Comparison of ENCODE assay signal across 21 cellular contexts in the genomic region with DNA sequence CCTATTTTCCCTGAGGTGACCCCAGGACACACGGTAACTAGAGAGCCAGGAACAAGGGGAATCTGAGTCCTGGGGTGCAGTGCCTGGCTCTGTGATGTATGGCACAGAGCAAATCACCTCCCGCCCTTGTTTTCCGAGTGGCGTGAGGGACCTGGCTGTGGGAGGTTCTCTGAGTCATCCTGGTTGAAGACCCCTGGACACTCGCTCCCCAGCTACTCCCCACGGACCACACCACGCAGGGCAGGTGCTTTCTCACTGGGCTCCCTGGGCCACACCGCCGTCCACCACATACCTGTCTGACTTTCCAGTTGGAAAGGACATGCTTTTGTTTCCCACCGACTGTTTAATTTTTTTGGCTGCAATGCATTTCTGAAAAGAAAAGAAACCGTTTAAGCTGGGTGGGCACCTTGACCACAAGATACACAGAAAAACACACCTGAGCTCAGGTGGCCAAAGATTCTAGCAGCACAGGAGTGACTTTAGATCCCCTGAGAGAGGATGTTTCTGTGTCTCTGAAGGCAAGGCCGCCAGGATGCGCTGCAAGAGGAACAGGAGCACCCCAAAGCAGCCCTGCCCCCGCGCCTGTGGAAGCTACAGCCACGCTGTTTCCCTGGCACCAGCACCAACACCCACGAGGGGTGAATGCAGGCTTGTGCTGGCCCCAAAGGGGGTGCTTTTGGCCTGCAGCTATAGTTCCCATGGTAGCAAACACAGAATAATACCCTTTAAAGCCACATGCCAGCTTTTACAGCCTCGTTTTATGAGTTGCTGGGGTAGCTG. TPM values are rescaled to one million over a fixed set of nuclear protein-coding genes. Genes with fewer than 3 reads are reported as not detected.
A peak's percentile ranks its signal among the peaks of the same experiment; 100 is the strongest.
DNase-seq lines count a peak whose midpoint lies in the region; ATAC-seq and TF ChIP-seq lines count a peak whose summit lies in the region.
"Had no signal": no experiment of that assay in that cellular context is flagged by ENCODE, and none has a peak within 500 bp of the region (broad histone marks: within the 10 kb centered on the region; RNA-seq: fewer than 3 reads in every experiment).

No MANE protein-coding gene starts in this region.

- ATAC-seq in activated CD8-positive, alpha-beta T cell treated with anti-CD3 and anti-CD28 coated beads for 36 hours, result no peak
- ATAC-seq in activated CD8-positive, alpha-beta T cell treated with anti-CD3 and anti-CD28 coated beads, Interleukin-2, amount 10 ng/mL, durations not matched to agents 7 days and 5 days, result no peak
- no peak for ATAC-seq in activated naive CD8-positive, alpha-beta T cell treated with anti-CD3 and anti-CD28 coated beads, Interleukin-2, amount 50 U/mL, for 24 hours
- ATAC-seq in stimulated activated naive B cell treated with anti-CD40 and anti-IgM and Interleukin-4, amounts not matched to agents 10 μg/mL and 1 μg/mL and 100 μg/mL, for 72 hours (replicated peaks), result no peak

- no peak for DNase-seq in activated CD8-positive, alpha-beta T cell treated with anti-CD3 and anti-CD28 coated beads for 36 hours
- no peak for DNase-seq in activated CD8-positive, alpha-beta T cell treated with anti-CD3 and anti-CD28 coated beads, Interleukin-2, amount 10 ng/mL, durations not matched to agents 7 days and 5 days
- DNase-seq in activated naive CD8-positive, alpha-beta T cell treated with anti-CD3 and anti-CD28 coated beads, Interleukin-2, amount 50 U/mL, for 24 hours, result no peak
- DNase-seq in medulla oblongata (ENCODE audit: extremely low spot score) (peak; percentile 42), AG08396 (ENCODE audit: low spot score) (no peak), DMS114 treated with DMSO at 0.1 percent for 48 hours (lab: John Stamatoyannopoulos, UW; ENCODE audit: unreplicated experiment) (no peak), NCI-H446 (lab: John Stamatoyannopoulos, UW) (no peak)
- no peak for DNase-seq in stimulated activated naive B cell treated with anti-CD40 and anti-IgM and Interleukin-4, amounts not matched to agents 10 μg/mL and 1 μg/mL and 100 μg/mL, for 72 hours
- DNase-seq: AML-193; CD8-positive, alpha-beta memory T cell; MG63; NCI-H1417 treated with DMSO at 0.1 percent for 48 hours; NCI-H2107; PC-9; SHP77; stimulated activated CD8-positive, alpha-beta memory T cell treated with anti-CD3 and anti-CD28 coated beads, Interleukin-4, amount 100 ng/mL, for 48 hours had no signal

- H3K36me3 Mint-ChIP-seq in activated CD8-positive, alpha-beta T cell treated with anti-CD3 and anti-CD28 coated beads for 36 hours (ENCODE audit: low read depth), result peaks cover 70% of the 10 kb centered on the region
- H3K36me3 Mint-ChIP-seq in activated CD8-positive, alpha-beta T cell treated with anti-CD3 and anti-CD28 coated beads, Interleukin-2, amount 10 ng/mL, durations not matched to agents 7 days and 5 days (ENCODE audit: low read depth), result peaks cover 70% of the 10 kb centered on the region
- peaks cover 67% of the 10 kb centered on the region for H3K36me3 Mint-ChIP-seq in activated naive CD8-positive, alpha-beta T cell treated with anti-CD3 and anti-CD28 coated beads, Interleukin-2, amount 50 U/mL, for 24 hours (ENCODE audit: low read depth)
- H3K36me3 Mint-ChIP-seq in stimulated activated naive B cell treated with anti-CD40 and anti-IgM and Interleukin-4, amounts not matched to agents 10 μg/mL and 1 μg/mL and 100 μg/mL, for 72 hours, result peaks cover 46 to 63% of the 10 kb centered on the region in 2 donors

- H3K4me1 Mint-ChIP-seq in activated CD8-positive, alpha-beta T cell treated with anti-CD3 and anti-CD28 coated beads for 36 hours (ENCODE audit: low read depth), result peaks cover 22% of the 10 kb centered on the region
- H3K4me1 Mint-ChIP-seq in activated CD8-positive, alpha-beta T cell treated with anti-CD3 and anti-CD28 coated beads, Interleukin-2, amount 10 ng/mL, durations not matched to agents 7 days and 5 days (ENCODE audit: low read depth), result peaks cover 44% of the 10 kb centered on the region
- peaks cover 18% of the 10 kb centered on the region for H3K4me1 Mint-ChIP-seq in activated naive CD8-positive, alpha-beta T cell treated with anti-CD3 and anti-CD28 coated beads, Interleukin-2, amount 50 U/mL, for 24 hours
- H3K4me1 Mint-ChIP-seq in stimulated activated naive B cell treated with anti-CD40 and anti-IgM and Interleukin-4, amounts not matched to agents 10 μg/mL and 1 μg/mL and 100 μg/mL, for 72 hours, result peaks cover 11 to 12% of the 10 kb centered on the region in 2 donors
- H3K4me1 Mint-ChIP-seq: nephron had no signal

- H3K9me3 Mint-ChIP-seq in activated CD8-positive, alpha-beta T cell treated with anti-CD3 and anti-CD28 coated beads for 36 hours, result no peaks in the 10 kb centered on the region
- no peaks in the 10 kb centered on the region for H3K9me3 Mint-ChIP-seq in activated CD8-positive, alpha-beta T cell treated with anti-CD3 and anti-CD28 coated beads, Interleukin-2, amount 10 ng/mL, durations not matched to agents 7 days and 5 days (ENCODE audit: insufficient read depth)
- no peaks in the 10 kb centered on the region for H3K9me3 Mint-ChIP-seq in activated naive CD8-positive, alpha-beta T cell treated with anti-CD3 and anti-CD28 coated beads, Interleukin-2, amount 50 U/mL, for 24 hours
- H3K9me3 Mint-ChIP-seq in stimulated activated naive B cell treated with anti-CD40 and anti-IgM and Interleukin-4, amounts not matched to agents 10 μg/mL and 1 μg/mL and 100 μg/mL, for 72 hours, result no peaks in the 10 kb centered on the region
- H3K9me3 Mint-ChIP-seq: activated naive CD4-positive, alpha-beta T cell treated with anti-CD3 and anti-CD28 coated beads, Interleukin-2, amount 50 U/mL, for 24 hours; CD8-positive, alpha-beta memory T cell; nephron had no signal

- TF ChIP-seq CTCF in activated CD8-positive, alpha-beta T cell treated with anti-CD3 and anti-CD28 coated beads for 36 hours (IDR thresholded peaks at IDR 0.05), result no peak

- H3K4me3 Mint-ChIP-seq in activated CD8-positive, alpha-beta T cell treated with anti-CD3 and anti-CD28 coated beads for 36 hours, result no peak overlapping the region
- H3K4me3 Mint-ChIP-seq in activated CD8-positive, alpha-beta T cell treated with anti-CD3 and anti-CD28 coated beads, Interleukin-2, amount 10 ng/mL, durations not matched to agents 7 days and 5 days, result no peak overlapping the region
- no peak overlapping the region for H3K4me3 Mint-ChIP-seq in activated naive CD8-positive, alpha-beta T cell treated with anti-CD3 and anti-CD28 coated beads, Interleukin-2, amount 50 U/mL, for 24 hours
- no peak overlapping the region for H3K4me3 Mint-ChIP-seq in stimulated activated naive B cell treated with anti-CD40 and anti-IgM and Interleukin-4, amounts not matched to agents 10 μg/mL and 1 μg/mL and 100 μg/mL, for 72 hours
- H3K4me3 Mint-ChIP-seq: activated naive CD4-positive, alpha-beta T cell treated with anti-CD3 and anti-CD28 coated beads, Interleukin-2, amount 50 U/mL, for 24 hours; CD8-positive, alpha-beta memory T cell; nephron had no signal

- POLR2A ChIA-PET in activated CD8-positive, alpha-beta T cell treated with anti-CD3 and anti-CD28 coated beads for 36 hours (lab: Charles Lee), result interaction anchor here (1.0 to 2.6 kb wide), 2 partner anchors 11 to 15 kb away, joined by 3 to 13 read pairs; no protein-coding TSS in a partner anchor
- POLR2A ChIA-PET in activated CD8-positive, alpha-beta T cell treated with anti-CD3 and anti-CD28 coated beads, Interleukin-2, amount 10 ng/mL, durations not matched to agents 7 days and 5 days (lab: Charles Lee), result no interaction called here

- CTCF ChIA-PET in activated CD8-positive, alpha-beta T cell treated with anti-CD3 and anti-CD28 coated beads for 36 hours (lab: Charles Lee), result interaction anchor here (1.6 kb wide), 1 partner anchor 30 kb away, joined by 6 read pairs; no protein-coding TSS in a partner anchor
- CTCF ChIA-PET in activated CD8-positive, alpha-beta T cell treated with anti-CD3 and anti-CD28 coated beads, Interleukin-2, amount 10 ng/mL, durations not matched to agents 7 days and 5 days (lab: Charles Lee), result interaction anchor here (0.6 kb wide), 1 partner anchor 30 kb away, joined by 3 read pairs; no protein-coding TSS in a partner anchor

- no peaks in the 10 kb centered on the region for H3K27me3 Mint-ChIP-seq in activated CD8-positive, alpha-beta T cell treated with anti-CD3 and anti-CD28 coated beads for 36 hours
- no peaks in the 10 kb centered on the region for H3K27me3 Mint-ChIP-seq in activated CD8-positive, alpha-beta T cell treated with anti-CD3 and anti-CD28 coated beads, Interleukin-2, amount 10 ng/mL, durations not matched to agents 7 days and 5 days (ENCODE audit: low read depth)
- no peaks in the 10 kb centered on the region for H3K27me3 Mint-ChIP-seq in activated naive CD8-positive, alpha-beta T cell treated with anti-CD3 and anti-CD28 coated beads, Interleukin-2, amount 50 U/mL, for 24 hours
- no peaks in the 10 kb centered on the region for H3K27me3 Mint-ChIP-seq in stimulated activated naive B cell treated with anti-CD40 and anti-IgM and Interleukin-4, amounts not matched to agents 10 μg/mL and 1 μg/mL and 100 μg/mL, for 72 hours
- H3K27me3 Mint-ChIP-seq: activated naive CD4-positive, alpha-beta T cell treated with anti-CD3 and anti-CD28 coated beads, Interleukin-2, amount 50 U/mL, for 24 hours; CD8-positive, alpha-beta memory T cell had no signal

- peak overlapping the region; percentile 84 for H3K27ac Mint-ChIP-seq in activated CD8-positive, alpha-beta T cell treated with anti-CD3 and anti-CD28 coated beads for 36 hours
- no peak overlapping the region for H3K27ac Mint-ChIP-seq in activated CD8-positive, alpha-beta T cell treated with anti-CD3 and anti-CD28 coated beads, Interleukin-2, amount 10 ng/mL, durations not matched to agents 7 days and 5 days
- H3K27ac Mint-ChIP-seq in activated naive CD8-positive, alpha-beta T cell treated with anti-CD3 and anti-CD28 coated beads, Interleukin-2, amount 50 U/mL, for 24 hours, result peak overlapping the region; percentile 25
- H3K27ac Mint-ChIP-seq in stimulated activated naive B cell treated with anti-CD40 and anti-IgM and Interleukin-4, amounts not matched to agents 10 μg/mL and 1 μg/mL and 100 μg/mL, for 72 hours, result peak overlapping the region; percentile 25
- H3K27ac Mint-ChIP-seq: activated naive CD4-positive, alpha-beta T cell treated with anti-CD3 and anti-CD28 coated beads, Interleukin-2, amount 50 U/mL, for 24 hours; nephron had no signal

- intact Hi-C loops in activated CD8-positive, alpha-beta T cell treated with anti-CD3 and anti-CD28 coated beads for 36 hours (cut with micrococcal nuclease), result no loop called here

RNA-seq across cellular contexts. Expression of gene SRM, which starts 8.1 kb away (rescaled TPM):
- total RNA-seq in activated CD8-positive, alpha-beta T cell treated with anti-CD3 and anti-CD28 coated beads for 36 hours, result 100 to 1,000 TPM; 240 TPM
- total RNA-seq in activated CD8-positive, alpha-beta T cell treated with anti-CD3 and anti-CD28 coated beads, Interleukin-2, amount 10 ng/mL, durations not matched to agents 7 days and 5 days, result 100 to 1,000 TPM; 146 to 154 TPM

RNA-seq across cellular contexts. Expression of gene MASP2, which starts 20.9 kb away (rescaled TPM):
- not detected for total RNA-seq in activated CD8-positive, alpha-beta T cell treated with anti-CD3 and anti-CD28 coated beads for 36 hours
- total RNA-seq in activated CD8-positive, alpha-beta T cell treated with anti-CD3 and anti-CD28 coated beads, Interleukin-2, amount 10 ng/mL, durations not matched to agents 7 days and 5 days, result under 1 TPM in 1 of 2 experiments, not detected in 1; 0.21 TPM
- total RNA-seq: G401, NCI-H460, PC-9, ureter had no signal

RNA-seq across cellular contexts. Expression of gene EXOSC10, which starts 31.8 kb away (rescaled TPM):
- total RNA-seq in activated CD8-positive, alpha-beta T cell treated with anti-CD3 and anti-CD28 coated beads for 36 hours, result 10 to 100 TPM; 66.6 to 69.8 TPM
- total RNA-seq in activated CD8-positive, alpha-beta T cell treated with anti-CD3 and anti-CD28 coated beads, Interleukin-2, amount 10 ng/mL, durations not matched to agents 7 days and 5 days, result 10 to 100 TPM; 86.1 to 89.8 TPM

RNA-seq across cellular contexts. Expression of gene TARDBP, which starts 55.5 kb away (rescaled TPM):
- total RNA-seq in activated CD8-positive, alpha-beta T cell treated with anti-CD3 and anti-CD28 coated beads for 36 hours, result 100 to 1,000 TPM; 152 to 163 TPM
- 100 to 1,000 TPM; 175 to 178 TPM for total RNA-seq in activated CD8-positive, alpha-beta T cell treated with anti-CD3 and anti-CD28 coated beads, Interleukin-2, amount 10 ng/mL, durations not matched to agents 7 days and 5 days
